In genomic region chr7:77065869-77066268, GRCh38 we compare ENCODE assay signal across 5 cellular contexts. TPM values are rescaled to one million over a fixed set of nuclear protein-coding genes. Genes with fewer than 3 reads are reported as not detected.
"Had no signal": no experiment of that assay in that cellular context is flagged by ENCODE, and none has a peak within 500 bp of the region (broad histone marks: within the 10 kb centered on the region; RNA-seq: fewer than 3 reads in every experiment).

No MANE protein-coding gene starts in this region.

RNA-seq across cellular contexts. Expression of gene SPDYE18, which starts 3.5 kb away (rescaled TPM):
- total RNA-seq: GM23338, H1, H9, HT-29 had no signal
- polyA plus RNA-seq: H1, IgD-negative memory B cell had no signal

RNA-seq across cellular contexts. Expression of gene SPDYE17, which starts 33.7 kb away (rescaled TPM):
- total RNA-seq: GM23338, H1, H9, HT-29 had no signal
- polyA plus RNA-seq: GM23338, H1, IgD-negative memory B cell had no signal

RNA-seq across cellular contexts. Expression of gene CCDC146, which starts 56.5 kb away (rescaled TPM):
- total RNA-seq: HT-29 had no signal
